ENCODE assay signal across 32 cellular contexts in the genomic region with DNA sequence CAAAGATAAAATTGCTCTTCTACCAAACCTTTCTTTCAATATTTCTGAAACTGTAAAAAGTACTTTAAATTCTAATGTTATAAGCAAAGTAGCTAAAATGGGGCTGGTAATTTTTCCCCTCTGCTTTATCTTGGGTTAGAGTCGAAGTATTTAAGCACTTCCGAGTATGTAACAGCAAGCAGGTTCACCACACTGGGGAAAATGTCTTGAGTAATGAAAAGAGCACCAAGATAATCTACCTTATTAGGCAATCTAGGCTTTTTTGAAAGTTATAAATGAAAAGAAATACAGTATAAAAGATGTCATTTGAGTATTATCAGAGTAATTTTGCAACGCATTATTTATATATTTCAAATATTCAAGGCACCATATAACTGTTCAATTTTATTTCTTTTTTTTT. TPM values are rescaled to one million over a fixed set of nuclear protein-coding genes. Genes with fewer than 3 reads are reported as not detected.
"Had no signal": no experiment of that assay in that cellular context is flagged by ENCODE, and none has a peak within 500 bp of the region (broad histone marks: within the 10 kb centered on the region; RNA-seq: fewer than 3 reads in every experiment).

No MANE protein-coding gene starts in this region.

- FAIRE-seq: endothelial cell of umbilical vein had no signal

- ATAC-seq: heart right ventricle; left ventricle myocardium superior; lower lobe of right lung; natural killer cell; psoas muscle; right cardiac atrium; stimulated activated effector memory CD8-positive, alpha-beta T cell treated with anti-CD3 and anti-CD28 coated beads, Interleukin-12 subunit alpha, Interleukin-12 subunit beta, amount 100 ng/mL, for 72 hours; upper lobe of right lung had no signal

- H3K27me3 ChIP-seq: colonic mucosa, heart right ventricle, ovary, sigmoid colon, stomach, transverse colon, upper lobe of right lung, uterus had no signal

- H3K4me1 ChIP-seq: colonic mucosa, heart right ventricle, lower lobe of right lung, psoas muscle, sigmoid colon, stomach, transverse colon, upper lobe of right lung, uterus had no signal

- H3K36me3 ChIP-seq: colonic mucosa, heart right ventricle, lower lobe of right lung, ovary, sigmoid colon, stomach, thoracic aorta, transverse colon, upper lobe of right lung, uterus had no signal

- H3K9me3 ChIP-seq: colonic mucosa, heart right ventricle, lower lobe of right lung, ovary, psoas muscle, sigmoid colon, stomach, thoracic aorta, transverse colon, upper lobe of right lung, uterus had no signal

- DNase-seq: colonic mucosa; effector memory CD4-positive, alpha-beta T cell; foreskin melanocyte; glutamatergic neuron; heart right ventricle; hypothalamus; immature natural killer cell; islet precursor cell; left ventricle myocardium superior; lower lobe of right lung; natural killer cell; occipital lobe; ovary; posterior cingulate gyrus; psoas muscle; sigmoid colon; stimulated activated CD4-positive, alpha-beta T cell treated with anti-CD3 and anti-CD28 coated beads, Interleukin-2, amount 100 ng/mL, for 24 hours; stimulated activated CD4-positive, alpha-beta T cell treated with anti-CD3 and anti-CD28 coated beads, Interleukin-4, amount 100 ng/mL, for 24 hours; stimulated activated naive CD4-positive, alpha-beta T cell treated with Interleukin-2 at 50 U/mL for 16 hours; stomach; transverse colon; upper lobe of right lung; uterus had no signal

- H3K27ac ChIP-seq: colonic mucosa, heart right ventricle, lower lobe of right lung, ovary, psoas muscle, sigmoid colon, stomach, thoracic aorta, transverse colon, upper lobe of right lung, uterus had no signal

- H3K4me3 ChIP-seq: colonic mucosa, heart right ventricle, lower lobe of right lung, ovary, psoas muscle, sigmoid colon, stomach, thoracic aorta, transverse colon, upper lobe of right lung, uterus had no signal

RNA-seq across cellular contexts. Expression of a gene that starts 0.7 kb away (rescaled TPM):
- total RNA-seq: chondrocyte, heart right ventricle, left ventricle myocardium superior, lower lobe of right lung, mononuclear cell, right cardiac atrium, sigmoid colon, skeletal muscle tissue, subcutaneous adipose tissue had no signal
- polyA plus RNA-seq: endothelial cell of umbilical vein, immature natural killer cell, neural cell, ovary, right cardiac atrium had no signal

RNA-seq across cellular contexts. Expression of a gene that starts 51.1 kb away (rescaled TPM):
- polyA plus RNA-seq: immature natural killer cell had no signal
